Comparison of ENCODE assay signal across 8 cellular contexts in the genomic region with DNA sequence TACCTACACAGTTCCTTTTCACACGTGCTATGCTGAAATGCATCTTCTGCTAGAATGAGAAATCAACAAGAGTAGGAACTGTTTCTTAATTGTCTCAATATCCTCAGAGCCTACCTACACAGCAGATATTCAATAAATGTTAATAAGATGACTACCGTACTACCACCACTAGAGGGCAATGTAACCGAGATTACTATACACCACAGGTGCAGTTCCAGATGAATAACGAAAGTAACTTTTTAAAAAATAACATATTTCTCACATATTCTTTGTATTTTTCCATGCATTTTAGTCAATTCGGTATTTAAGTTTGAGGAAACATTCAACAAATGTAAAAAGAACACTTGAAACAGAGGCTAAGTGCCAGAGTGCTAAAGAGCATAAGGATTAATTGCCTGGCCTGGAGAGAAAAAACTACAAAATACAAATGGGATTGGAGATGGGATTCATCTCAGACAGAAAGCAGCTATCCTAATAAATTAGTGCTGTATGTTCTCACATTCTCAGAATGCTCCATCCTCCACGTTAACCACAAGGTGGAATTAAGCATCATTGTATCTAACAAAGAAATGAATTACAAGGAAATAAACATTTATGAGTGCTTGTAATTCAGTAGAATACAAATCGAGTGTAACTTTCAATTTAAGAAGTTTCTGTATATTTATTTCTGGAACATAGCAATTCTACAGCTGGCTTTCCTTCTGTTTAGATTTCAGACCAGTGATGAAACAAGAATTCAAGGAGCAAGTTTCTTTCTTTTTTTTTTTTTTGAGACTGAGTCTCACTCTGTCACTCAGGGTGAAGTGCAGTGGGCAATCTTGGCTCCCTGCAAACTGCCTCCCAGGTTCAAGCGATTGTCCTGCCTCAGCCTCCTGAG. TPM values are rescaled to one million over a fixed set of nuclear protein-coding genes. Genes with fewer than 3 reads are reported as not detected.
DNase-seq lines count a peak whose midpoint lies in the region; TF ChIP-seq lines count a peak whose summit lies in the region.

No MANE protein-coding gene starts in this region.

- peak; percentile 61 to 77 (median 70) for TF ChIP-seq CTCF in nephron (IDR thresholded peaks at IDR 0.05; ENCODE audit: unreplicated experiment in 3 of 3)

- H3K9me3 Mint-ChIP-seq in nephron = no peaks in the 10 kb centered on the region

- peaks cover 10% of the 10 kb centered on the region for H3K4me1 Mint-ChIP-seq in nephron

- TF ChIP-seq POLR2A in erythroblast (IDR thresholded peaks at IDR 0.05; ENCODE audit: low read length) = no peak

- H3K36me3 Mint-ChIP-seq in nephron (ENCODE audit: low read depth) = no peaks in the 10 kb centered on the region

- H3K4me3 Mint-ChIP-seq in nephron = peak overlapping the region in 1 of 3 experiments; percentile 24

- H3K27ac Mint-ChIP-seq in nephron = peak overlapping the region in 2 of 3 experiments; percentile 15 to 44

- peaks cover 14% of the 10 kb centered on the region for H3K27me3 Mint-ChIP-seq in nephron (ENCODE audit: low read depth)

- DNase-seq in stimulated activated naive CD4-positive, alpha-beta T cell (lab: John Stamatoyannopoulos, UW) = peak in 4 of 6 experiments; percentile 13 to 73 (median 60)
- DNase-seq in stimulated activated naive CD4-positive, alpha-beta T cell treated with Interleukin-2 at 50 U/mL for 16 hours (lab: John Stamatoyannopoulos, UW) = no peak
- DNase-seq in HCEC 1CT (peak; percentile 66), M059J (ENCODE audit: low read depth) (peak; percentile 64), SIG-M5 treated with dmso at 0.1 percent for 504 hours (lab: John Stamatoyannopoulos, UW; ENCODE audit: unreplicated experiment) (peak; percentile 62), erythroblast (lab: John Stamatoyannopoulos, UW) (peak; percentile 69 to 81), HK-2 (ENCODE audit: unreplicated experiment) (no peak)

RNA-seq across cellular contexts. Expression of gene HECTD2, which starts 20.3 kb away (rescaled TPM):
- total RNA-seq in M059J (2014; rRNA removed; shearing (Covaris generic)) = 4.6 and 8.1 TPM in 2 replicates

Comparison
In these comparisons a context has a peak if more than half of its experiments do, and no peak if none do; other contexts are left out.
1. DNase-seq: peak in stimulated activated naive CD4-positive, alpha-beta T cell (4 of 6), HCEC 1CT (single experiment), M059J (single experiment), SIG-M5 treated with dmso at 0.1 percent for 504 hours (single experiment) and erythroblast (2 of 2); none in stimulated activated naive CD4-positive, alpha-beta T cell treated with Interleukin-2 at 50 U/mL for 16 hours (single experiment) and HK-2 (single experiment).